15 cellular contexts compared by ENCODE assay signal in the genomic region with DNA sequence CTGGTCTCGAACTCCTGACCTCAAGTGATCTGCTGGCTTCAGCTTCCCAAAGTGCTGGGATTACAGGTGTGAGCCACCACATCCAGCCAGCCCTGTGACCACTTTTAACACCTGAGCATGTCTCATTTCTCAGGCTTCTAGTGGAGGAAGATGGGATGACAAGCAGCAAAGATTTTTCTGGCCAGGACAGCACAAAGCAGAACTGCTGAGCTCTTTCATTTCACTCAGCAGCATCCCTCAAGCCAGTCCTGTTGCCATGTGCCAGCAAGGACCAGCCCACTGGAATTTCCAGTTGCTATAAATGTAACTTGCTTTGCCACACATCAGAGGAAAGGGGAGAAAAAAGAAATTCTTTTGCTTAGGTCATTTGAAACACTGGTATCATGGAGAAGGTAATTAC.
DNase-seq lines count a peak whose midpoint lies in the region; ATAC-seq and TF ChIP-seq lines count a peak whose summit lies in the region.
"Had no signal": no experiment of that assay in that cellular context is flagged by ENCODE, and none has a peak within 500 bp of the region (broad histone marks: within the 10 kb centered on the region; RNA-seq: fewer than 3 reads in every experiment).

No MANE protein-coding gene starts in this region.

- CTCF ChIA-PET in OCI-LY7 (lab: Charles Lee; ENCODE audit: unreplicated experiment), result no interaction called here

- H3K79me2 ChIP-seq in OCI-LY7 (ENCODE audit: insufficient read depth, low read depth, low read length), result 0 out of 2 replicates have a peak, but pooled peaks cover 4% of the 10 kb centered on the region

- intact Hi-C loops in OCI-LY7 (cut with micrococcal nuclease; ENCODE audit: unreplicated experiment), result no loop called here

- peaks cover 33% of the 10 kb centered on the region for H3K4me1 ChIP-seq in OCI-LY7 (ENCODE audit: insufficient read depth, low read length, poor library complexity, severe bottlenecking)
- no peaks in the 10 kb centered on the region for H3K4me1 ChIP-seq in tibial nerve
- H3K4me1 ChIP-seq: left ventricle myocardium inferior, psoas muscle, suprapubic skin had no signal

- ATAC-seq in HG03139 (IDR thresholded peaks at IDR 0.05; ENCODE audit: unreplicated experiment), result no peak
- ATAC-seq: heart right ventricle, psoas muscle had no signal

- H3K36me3 ChIP-seq in OCI-LY7 (ENCODE audit: insufficient read depth, low read length) (peaks cover 34% of the 10 kb centered on the region), tibial nerve (no peaks in the 10 kb centered on the region)
- H3K36me3 ChIP-seq: heart right ventricle, left ventricle myocardium inferior, suprapubic skin, WERI-Rb-1 had no signal

- 75% methylated on average over 1 of the region's 1 CpG; no CpG with 5 or more reads in 1 of the 2 donors for whole genome bisulfite sequencing in tibial nerve, 2 donors

- TF ChIP-seq CTCF in GM12873 (IDR thresholded peaks at IDR 0.05; ENCODE audit: insufficient read depth, low read depth, low read length, missing control alignments) (peak; percentile 31), OCI-LY7 (conservative IDR thresholded peaks at IDR 0.05; ENCODE audit: low read length) (0 out of 2 replicates have a peak, but pooled peaks have one; percentile 9), tibial nerve (IDR thresholded peaks at IDR 0.05) (no peak)

- DNase-seq in AG20443 (ENCODE audit: low spot score) (peak; percentile 9), OCI-LY7 (ENCODE audit: low spot score) (peak; percentile 18), fibroblast of gingiva (ENCODE audit: low read depth) (peak; percentile 5), tibial nerve (ENCODE audit: low spot score in 2 of 2) (no peak), NCI-H526 (lab: John Stamatoyannopoulos, UW) (no peak)
- no peak for DNase-seq in activated T-cell treated with anti-CD3 and anti-CD28 coated beads, Interleukin-2, amount 50 U/mL, for 1 hour
- DNase-seq: heart right ventricle, left ventricle myocardium inferior, naive B cell, NCI-H1092, psoas muscle, WERI-Rb-1 had no signal

- H3K27ac ChIP-seq in OCI-LY7 (ENCODE audit: low read depth, low read length, poor library complexity, severe bottlenecking) (no peak overlapping the region), tibial nerve (no peak overlapping the region)
- H3K27ac ChIP-seq: heart right ventricle, left ventricle myocardium inferior, psoas muscle, suprapubic skin, WERI-Rb-1 had no signal

- H3K9me3 ChIP-seq in OCI-LY7 (ENCODE audit: low read length) (no peaks in the 10 kb centered on the region), tibial nerve (no peaks in the 10 kb centered on the region)
- H3K9me3 ChIP-seq: heart right ventricle, left ventricle myocardium inferior, psoas muscle, suprapubic skin had no signal

- peaks cover 0 to 6% of the 10 kb centered on the region in 2 donors for H3K27me3 ChIP-seq in tibial nerve
- H3K27me3 ChIP-seq: suprapubic skin had no signal

- TF ChIP-seq EP300 in tibial nerve (IDR thresholded peaks at IDR 0.05), result no peak

- H4K20me1 ChIP-seq in OCI-LY7 (ENCODE audit: insufficient read depth, low read length), result no peaks in the 10 kb centered on the region; the same call in 1 of the 2 replicates

- H3K4me2 ChIP-seq in OCI-LY7 (ENCODE audit: low read length), result no peak overlapping the region

- no peak for TF ChIP-seq POLR2A in tibial nerve (IDR thresholded peaks at IDR 0.05)

- BruUV-seq in OCI-LY7 (replicated peaks; lab: Mats Ljungman, UMichigan), result no TSS peak

- no peaks in the 10 kb centered on the region for H3K9me2 ChIP-seq in OCI-LY7 (ENCODE audit: insufficient read depth, low read length)

- POLR2A ChIA-PET in OCI-LY7 (lab: Charles Lee), result no interaction called here

- no peak overlapping the region for H2AFZ ChIP-seq in OCI-LY7 (ENCODE audit: low read length)

- H3K4me3 ChIP-seq in OCI-LY7 (ENCODE audit: low read depth, low read length, poor library complexity, severe bottlenecking) (no peak overlapping the region), tibial nerve (no peak overlapping the region)
- H3K4me3 ChIP-seq: heart right ventricle, left ventricle myocardium inferior, psoas muscle, suprapubic skin had no signal

Comparison
In these comparisons a context has a peak if more than half of its experiments do, and no peak if none do; other contexts are left out.
1. DNase-seq: peak in AG20443 (single experiment), OCI-LY7 (single experiment) and fibroblast of gingiva (single experiment); none in tibial nerve (0 of 2), NCI-H526 (0 of 2) and activated T-cell treated with anti-CD3 and anti-CD28 coated beads, Interleukin-2, amount 50 U/mL, for 1 hour (single experiment).
2. CTCF ChIP-seq: peak in GM12873 (single experiment) and OCI-LY7 (single experiment); none in tibial nerve (0 of 5).